In the genomic region with DNA sequence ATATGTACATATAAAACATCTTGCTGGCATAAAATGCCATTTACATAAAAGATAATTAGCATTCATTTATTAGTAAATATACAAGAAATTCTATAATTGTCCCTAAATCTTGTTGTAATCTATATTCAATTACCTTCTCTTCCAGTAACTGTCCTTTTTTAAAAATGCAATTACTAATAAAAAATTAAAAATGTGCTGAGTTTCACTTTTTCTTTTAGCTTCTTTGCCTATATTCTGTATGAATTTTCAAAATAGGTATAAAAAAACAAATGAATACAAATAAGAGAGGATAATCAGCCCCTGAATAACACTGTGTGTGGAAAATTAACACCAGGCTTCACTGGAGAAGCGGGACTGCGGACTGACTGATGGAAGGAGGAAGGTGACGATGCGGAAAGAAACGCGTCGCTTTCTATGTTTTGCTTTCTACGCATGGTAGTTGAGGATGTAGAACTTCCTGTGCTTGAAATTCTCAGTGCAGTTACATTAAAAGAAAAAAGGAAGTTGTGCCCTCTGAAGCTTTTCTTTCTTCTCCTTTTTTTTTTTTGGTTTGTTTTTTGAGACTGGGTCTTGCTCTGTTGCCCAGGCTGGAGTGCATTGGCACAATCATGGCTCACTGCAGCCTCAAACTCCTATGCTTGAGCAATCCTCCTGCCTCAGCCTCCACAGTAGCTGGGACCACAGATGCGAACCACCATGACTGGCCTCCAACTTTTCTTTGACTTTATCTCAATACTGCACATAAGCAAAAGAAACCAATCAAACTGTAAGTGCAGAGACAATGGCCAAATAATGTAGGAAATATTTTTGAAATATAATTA, we compare ENCODE assay signal across 9 cellular contexts. TPM values are rescaled to one million over a fixed set of nuclear protein-coding genes. Genes with fewer than 3 reads are reported as not detected.
DNase-seq lines count a peak whose midpoint lies in the region; ATAC-seq and TF ChIP-seq lines count a peak whose summit lies in the region.
"Had no signal": no experiment of that assay in that cellular context is flagged by ENCODE, and none has a peak within 500 bp of the region (broad histone marks: within the 10 kb centered on the region; RNA-seq: fewer than 3 reads in every experiment).

No MANE protein-coding gene starts in this region.

- peaks cover 0 to 3% (median 0%) of the 10 kb centered on the region in 6 donors for H3K9me3 Mint-ChIP-seq in immature natural killer cell

- no peaks in the 10 kb centered on the region for H3K36me3 ChIP-seq in Peyer's patch

- peaks cover 0 to 8% (median 4%) of the 10 kb centered on the region in 3 donors for H3K27me3 Mint-ChIP-seq in immature natural killer cell (ENCODE audit: low read depth in 3 of 3)

- TF ChIP-seq POLR2A in Peyer's patch (IDR thresholded peaks at IDR 0.05), result no peak

- H3K4me3 ChIP-seq in Peyer's patch (peak overlapping the region in 1 of 4 donors; percentile 1), coronary artery (no peak overlapping the region)

- H3K36me3 Mint-ChIP-seq in immature natural killer cell, result no peaks in the 10 kb centered on the region

- H3K4me1 Mint-ChIP-seq in immature natural killer cell, result peaks cover 6 to 13% of the 10 kb centered on the region in 2 donors

- in situ Hi-C loops in GM13976 (cut with MboI; ENCODE audit: low sequenced_read_pairs, unreplicated experiment), result no loop called here

- H3K4me1 ChIP-seq in Peyer's patch, result no peaks in the 10 kb centered on the region

- peak; percentile 57 for DNase-seq in GM13976 (ENCODE audit: low spot score)
- peak in 2 of 3 donors; percentile 69 to 77 for DNase-seq in Peyer's patch
- DNase-seq in immature natural killer cell, result peak in 2 of 3 donors; percentile 14 to 34
- no peak for DNase-seq in NCI-H146 treated with DMSO at 0.1 percent for 48 hours (lab: John Stamatoyannopoulos, UW; ENCODE audit: unreplicated experiment)
- no peak for DNase-seq in superior temporal gyrus (ENCODE audit: extremely low spot score)
- DNase-seq in coronary artery (ENCODE audit: low spot score), result no peak
- DNase-seq in NCI-H446 treated with DMSO at 0.1 percent for 48 hours (lab: John Stamatoyannopoulos, UW), result no peak

- H3K27ac ChIP-seq in Peyer's patch (no peak overlapping the region), coronary artery (no peak overlapping the region)

- no peaks in the 10 kb centered on the region for H3K27me3 ChIP-seq in Peyer's patch

- H3K9me3 ChIP-seq in Peyer's patch, result no peaks in the 10 kb centered on the region

- peak overlapping the region; percentile 88 to 92 (median 90) for H3K4me3 Mint-ChIP-seq in immature natural killer cell

- TF ChIP-seq CTCF in GM13976 (IDR thresholded peaks at IDR 0.05; ENCODE audit: borderline replicate concordance, control extremely low read depth, extremely low read depth, insufficient read depth, missing control alignments) (no peak), Peyer's patch (IDR thresholded peaks at IDR 0.05) (no peak), coronary artery (IDR thresholded peaks at IDR 0.05) (no peak)

- H3K27ac Mint-ChIP-seq in immature natural killer cell, result peak overlapping the region; percentile 68 to 90 (median 84)

- ATAC-seq in GM21825 (IDR thresholded peaks at IDR 0.05; ENCODE audit: unreplicated experiment), result peak; percentile 81
- ATAC-seq: HCT116 had no signal

RNA-seq across cellular contexts. Expression of gene ZMYND11, which starts 7.4 kb away (rescaled TPM):
- total RNA-seq in Peyer's patch, result 100 to 1,000 TPM in 1 of 4 donors, 10 to 100 TPM in 3; 28.9 to 132 (median 37.2) TPM
- 10 to 100 TPM; 24.4 to 58.9 (median 29.4) TPM for polyA plus RNA-seq in immature natural killer cell

Comparison
In these comparisons a context has a peak if more than half of its experiments do, and no peak if none do; other contexts are left out.
1. DNase-seq: peak in GM13976 (single experiment), Peyer's patch (2 of 3) and immature natural killer cell (2 of 3); none in NCI-H146 treated with DMSO at 0.1 percent for 48 hours (single experiment), superior temporal gyrus (single experiment), coronary artery (single experiment) and NCI-H446 treated with DMSO at 0.1 percent for 48 hours (single experiment).